1 cellular context compared by ENCODE assay signal in the genomic region with DNA sequence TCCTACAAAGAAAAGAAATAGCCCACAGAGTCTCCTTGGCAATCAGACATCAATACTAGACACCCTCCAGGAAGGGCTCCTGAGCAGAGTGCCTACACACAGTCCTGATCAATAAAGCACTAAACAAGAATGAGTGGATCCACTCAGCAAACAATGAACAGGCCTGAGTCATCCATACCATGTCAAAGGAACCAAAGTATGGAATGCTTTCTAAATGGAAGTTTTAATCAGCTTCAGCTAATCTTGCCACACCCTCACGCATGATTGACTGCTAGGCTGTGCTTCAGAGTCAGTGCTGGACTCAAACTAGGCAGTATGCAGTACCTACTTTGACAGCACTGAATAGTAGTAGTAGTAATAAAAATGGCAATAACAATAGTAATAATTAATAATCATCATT.
TF ChIP-seq lines count a peak whose summit lies in the region.

No MANE protein-coding gene starts in this region.

TF ChIP-seq in IMR-90, 13 proteins besides CTCF, POLR2A, EP300 and RAD21 (continued from another document):
- TF ChIP-seq, protein P1, sequence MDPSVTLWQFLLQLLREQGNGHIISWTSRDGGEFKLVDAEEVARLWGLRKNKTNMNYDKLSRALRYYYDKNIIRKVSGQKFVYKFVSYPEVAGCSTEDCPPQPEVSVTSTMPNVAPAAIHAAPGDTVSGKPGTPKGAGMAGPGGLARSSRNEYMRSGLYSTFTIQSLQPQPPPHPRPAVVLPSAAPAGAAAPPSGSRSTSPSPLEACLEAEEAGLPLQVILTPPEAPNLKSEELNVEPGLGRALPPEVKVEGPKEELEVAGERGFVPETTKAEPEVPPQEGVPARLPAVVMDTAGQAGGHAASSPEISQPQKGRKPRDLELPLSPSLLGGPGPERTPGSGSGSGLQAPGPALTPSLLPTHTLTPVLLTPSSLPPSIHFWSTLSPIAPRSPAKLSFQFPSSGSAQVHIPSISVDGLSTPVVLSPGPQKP (IDR thresholded peaks at IDR 0.05; ENCODE audit: borderline replicate concordance, low read depth, low read length): no peak
- TF ChIP-seq NFE2L2 (IDR thresholded peaks at IDR 0.05; ENCODE audit: low read depth, low read length) (no peak), RFX5 (IDR thresholded peaks at IDR 0.05; ENCODE audit: low read depth, low read length) (no peak), MXI1 (IDR thresholded peaks at IDR 0.05; ENCODE audit: borderline replicate concordance, low read depth, low read length) (no peak), RCOR1 (IDR thresholded peaks at IDR 0.05; ENCODE audit: insufficient replicate concordance, low read length) (no peak)
- TF ChIP-seq, protein P2, sequence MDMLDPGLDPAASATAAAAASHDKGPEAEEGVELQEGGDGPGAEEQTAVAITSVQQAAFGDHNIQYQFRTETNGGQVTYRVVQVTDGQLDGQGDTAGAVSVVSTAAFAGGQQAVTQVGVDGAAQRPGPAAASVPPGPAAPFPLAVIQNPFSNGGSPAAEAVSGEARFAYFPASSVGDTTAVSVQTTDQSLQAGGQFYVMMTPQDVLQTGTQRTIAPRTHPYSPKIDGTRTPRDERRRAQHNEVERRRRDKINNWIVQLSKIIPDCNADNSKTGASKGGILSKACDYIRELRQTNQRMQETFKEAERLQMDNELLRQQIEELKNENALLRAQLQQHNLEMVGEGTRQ (IDR thresholded peaks at IDR 0.05; ENCODE audit: low read depth, low read length): no peak
